ENCODE assay signal across 10 cellular contexts in the genomic region with DNA sequence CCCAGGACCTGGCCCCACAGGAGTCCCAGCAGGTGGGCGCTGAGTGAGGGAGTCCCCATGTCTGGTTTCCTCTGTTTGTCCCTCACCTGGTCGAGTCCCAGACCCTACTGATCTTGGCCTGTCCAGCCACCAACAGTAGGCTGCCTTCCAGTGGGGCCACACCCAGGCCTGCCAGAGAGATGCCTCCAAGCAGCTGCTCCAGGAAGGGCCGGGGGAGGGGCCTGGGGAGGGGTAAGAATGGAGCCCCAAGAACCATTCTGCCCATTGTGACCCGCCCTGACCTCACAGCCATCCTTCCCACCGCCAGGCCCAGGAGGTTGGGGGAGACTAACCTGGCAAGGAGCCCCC. TPM values are rescaled to one million over a fixed set of nuclear protein-coding genes. Genes with fewer than 3 reads are reported as not detected.
DNase-seq lines count a peak whose midpoint lies in the region; ATAC-seq and TF ChIP-seq lines count a peak whose summit lies in the region.
"Had no signal": no experiment of that assay in that cellular context is flagged by ENCODE, and none has a peak within 500 bp of the region (broad histone marks: within the 10 kb centered on the region; RNA-seq: fewer than 3 reads in every experiment).

No MANE protein-coding gene starts in this region.

- peak overlapping the region; percentile 54 to 79 for H3K9ac ChIP-seq in liver (ENCODE audit: low read depth in 1 of 2, low read length in 2 of 2)

- peak overlapping the region; percentile 68 to 91 for H3K4me3 Mint-ChIP-seq in activated T-cell treated with anti-CD3 and anti-CD28 coated beads, Interleukin-2, amount 50 U/mL, for 72 hours

- H3K4me1 Mint-ChIP-seq in activated T-cell treated with anti-CD3 and anti-CD28 coated beads, Interleukin-2, amount 50 U/mL, for 72 hours (ENCODE audit: low read depth): peaks cover 11% of the 10 kb centered on the region

- H3K9me3 ChIP-seq in liver (ENCODE audit: control insufficient read depth in 4 of 4, low read length in 3 of 4) (no peaks in the 10 kb centered on the region), tibial nerve (no peaks in the 10 kb centered on the region)
- H3K9me3 ChIP-seq: adrenal gland had no signal

- WGBS in liver: 80% methylated on average over 5 of the region's 5 CpGs
- WGBS in tibial nerve, 2 donors: 76% methylated on average over 5 of the region's 5 CpGs

- TF ChIP-seq POLR2A in tibial nerve (IDR thresholded peaks at IDR 0.05): no peak

- DNase-seq in activated T-cell treated with anti-CD3 and anti-CD28 coated beads, Interleukin-2, amount 50 U/mL, for 72 hours: no peak
- DNase-seq in activated T-cell treated with anti-CD3 and anti-CD28 coated beads for 4 hours: no peak
- DNase-seq in tibial nerve (ENCODE audit: low spot score in 2 of 2): no peak
- no peak for DNase-seq in activated effector memory CD4-positive, alpha-beta T cell treated with Interleukin-2 at 50 U/mL for 16 hours

- no peak for TF ChIP-seq CTCF in liver (IDR thresholded peaks at IDR 0.05; ENCODE audit: low read depth, low read length, missing input control)
- TF ChIP-seq CTCF in tibial nerve (IDR thresholded peaks at IDR 0.05): no peak

- ATAC-seq in activated T-cell treated with anti-CD3 and anti-CD28 coated beads, Interleukin-2, amount 50 U/mL, for 72 hours (replicated peaks in 1 of 2): no peak
- ATAC-seq in GM21381 (IDR thresholded peaks at IDR 0.05; ENCODE audit: unreplicated experiment): no peak
- no peak for ATAC-seq in GM18511 (IDR thresholded peaks at IDR 0.05; ENCODE audit: unreplicated experiment)

- H3K36me3 ChIP-seq in liver (ENCODE audit: control insufficient read depth in 4 of 4, insufficient read depth in 3 of 4, low read depth in 1 of 4, low read length in 3 of 4) (no peaks in the 10 kb centered on the region), tibial nerve (peaks cover 0 to 42% (median 0%) of the 10 kb centered on the region in 3 donors)

- H3K27ac Mint-ChIP-seq in activated T-cell treated with anti-CD3 and anti-CD28 coated beads, Interleukin-2, amount 50 U/mL, for 72 hours: no peak overlapping the region

- H3K4me1 ChIP-seq in liver (ENCODE audit: control insufficient read depth in 4 of 4, insufficient read depth in 4 of 4, low read length in 3 of 4): peaks cover 2 to 38% (median 26%) of the 10 kb centered on the region in 4 donors
- H3K4me1 ChIP-seq in tibial nerve: peaks cover 0 to 24% (median 11%) of the 10 kb centered on the region in 4 donors

- H3K27ac ChIP-seq in angular gyrus (ENCODE audit: low read depth, low read length): peak overlapping the region; percentile 70
- no peak overlapping the region for H3K27ac ChIP-seq in liver (ENCODE audit: low read depth in 1 of 2, low read length in 2 of 2)
- peak overlapping the region; percentile 63 to 91 (median 86) for H3K27ac ChIP-seq in tibial nerve

- peaks cover 20% of the 10 kb centered on the region for H3K27me3 Mint-ChIP-seq in activated T-cell treated with anti-CD3 and anti-CD28 coated beads, Interleukin-2, amount 50 U/mL, for 72 hours (ENCODE audit: low read depth)

- H3K9me3 Mint-ChIP-seq in activated T-cell treated with anti-CD3 and anti-CD28 coated beads, Interleukin-2, amount 50 U/mL, for 72 hours: no peaks in the 10 kb centered on the region

- H3K36me3 Mint-ChIP-seq in activated T-cell treated with anti-CD3 and anti-CD28 coated beads, Interleukin-2, amount 50 U/mL, for 72 hours (ENCODE audit: insufficient read depth in 2 of 2): no peaks in the 10 kb centered on the region

- no peak for TF ChIP-seq RAD21 in liver (IDR thresholded peaks at IDR 0.05)

- no peak for TF ChIP-seq EP300 in tibial nerve (IDR thresholded peaks at IDR 0.05)

- H3K4me3 ChIP-seq in liver (ENCODE audit: low read depth in 1 of 3, low read length in 3 of 3) (peak overlapping the region in 1 of 3 donors; percentile 64), tibial nerve (peak overlapping the region; percentile 49 to 76 (median 56))

- H3K27me3 ChIP-seq in liver (ENCODE audit: control insufficient read depth in 4 of 4, insufficient read depth in 4 of 4, low read length in 3 of 4): no peaks in the 10 kb centered on the region
- H3K27me3 ChIP-seq in tibial nerve: no peaks in the 10 kb centered on the region
- H3K27me3 ChIP-seq: adrenal gland had no signal

TF ChIP-seq in liver, 16 proteins besides CTCF, POLR2A, EP300 and RAD21:
- TF ChIP-seq, protein P1, sequence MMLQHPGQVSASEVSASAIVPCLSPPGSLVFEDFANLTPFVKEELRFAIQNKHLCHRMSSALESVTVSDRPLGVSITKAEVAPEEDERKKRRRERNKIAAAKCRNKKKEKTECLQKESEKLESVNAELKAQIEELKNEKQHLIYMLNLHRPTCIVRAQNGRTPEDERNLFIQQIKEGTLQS (IDR thresholded peaks at IDR 0.05): no peak
- no peak for TF ChIP-seq GABPA (IDR thresholded peaks at IDR 0.05 in 1 of 2, conservative IDR thresholded peaks at IDR 0.05 in 1 of 2)
- TF ChIP-seq JUND (IDR thresholded peaks at IDR 0.05): no peak
- no peak for TF ChIP-seq FOXA2 (IDR thresholded peaks at IDR 0.05)
- no peak for TF ChIP-seq TAF1 (conservative IDR thresholded peaks at IDR 0.05)
- no peak for TF ChIP-seq EGR1 (IDR thresholded peaks at IDR 0.05; ENCODE audit: low read depth in 2 of 2)
- TF ChIP-seq FOXA1 (IDR thresholded peaks at IDR 0.05): no peak

RNA-seq across cellular contexts. Expression of a gene that starts 0.7 kb away (rescaled TPM):
- total RNA-seq in activated T-cell treated with anti-CD3 and anti-CD28 coated beads, Interleukin-2, amount 50 U/mL, for 72 hours: 10 to 100 TPM; 25.0 to 51.3 TPM
- total RNA-seq in liver (10 to 100 TPM; 15.6 to 16.4 TPM), tibial nerve (100 to 1,000 TPM in 1 of 4 donors, 10 to 100 TPM in 3; 80.8 to 151 (median 89.6) TPM)
- polyA plus RNA-seq in liver: 10 to 100 TPM; 22.7 to 42.4 TPM

RNA-seq across cellular contexts. Expression of a gene that starts 12.8 kb away (rescaled TPM):
- under 1 TPM; 0.07 to 0.14 TPM for total RNA-seq in activated T-cell treated with anti-CD3 and anti-CD28 coated beads, Interleukin-2, amount 50 U/mL, for 72 hours
- total RNA-seq in liver: under 1 TPM; under 0.01 to 0.14 TPM
- polyA plus RNA-seq in liver: under 1 TPM in 1 of 2 donors, not detected in 1; 0.01 TPM
- total RNA-seq in tibial nerve: 1 to 10 TPM in 1 of 4 donors, under 1 TPM in 1, not detected in 2; 0.21 to 2.2 TPM

RNA-seq across cellular contexts. Expression of a gene that starts 15.2 kb away (rescaled TPM):
- total RNA-seq in activated T-cell treated with anti-CD3 and anti-CD28 coated beads, Interleukin-2, amount 50 U/mL, for 72 hours: not detected
- under 1 TPM; 0.33 to 0.51 TPM for total RNA-seq in liver
- under 1 TPM in 1 of 2 donors, not detected in 1; 0.06 TPM for polyA plus RNA-seq in liver
- under 1 TPM in 2 of 4 donors, not detected in 2; 0.22 to 0.42 TPM for total RNA-seq in tibial nerve

RNA-seq across cellular contexts. Expression of a gene that starts 39.5 kb away (rescaled TPM):
- total RNA-seq in activated T-cell treated with anti-CD3 and anti-CD28 coated beads, Interleukin-2, amount 50 U/mL, for 72 hours: 10 to 100 TPM in 1 of 2 donors, 1 to 10 TPM in 1; 8.9 to 24.3 TPM
- total RNA-seq in liver (under 1 TPM; 0.23 to 0.25 TPM), tibial nerve (1 to 10 TPM; 1.2 to 6.8 (median 4.0) TPM)
- not detected for polyA plus RNA-seq in liver
- total RNA-seq: M059J had no signal

Comparison
In these comparisons a context has a peak if more than half of its experiments do, and no peak if none do; other contexts are left out.
1. H3K27ac ChIP-seq: peak in angular gyrus (single experiment) and tibial nerve (4 of 4); none in liver (0 of 2).